28 cellular contexts compared by ENCODE assay signal in the genomic region with DNA sequence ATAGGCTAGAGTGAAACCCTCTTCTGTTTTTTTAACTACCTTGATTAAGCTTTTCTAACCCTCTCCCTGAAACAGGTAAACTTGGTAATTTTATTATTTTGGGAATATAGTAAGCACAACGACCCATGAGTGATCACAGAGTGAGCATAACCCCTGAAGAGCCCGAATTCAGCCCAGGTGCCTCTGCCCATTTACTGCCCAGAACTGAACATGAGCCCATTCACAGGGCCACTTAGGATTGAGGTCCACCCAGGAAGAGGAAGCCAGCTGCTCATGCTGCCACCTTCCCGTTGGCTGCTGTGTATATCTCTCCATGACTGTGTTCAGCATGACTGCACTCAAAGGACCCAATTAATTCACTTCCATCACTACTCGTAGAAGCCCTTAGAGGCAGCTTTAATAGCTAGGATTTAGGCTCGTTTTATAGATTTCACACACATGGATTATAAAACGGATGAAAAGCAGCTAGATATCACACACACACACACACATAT. TPM values are rescaled to one million over a fixed set of nuclear protein-coding genes. Genes with fewer than 3 reads are reported as not detected.
"Had no signal": no experiment of that assay in that cellular context is flagged by ENCODE, and none has a peak within 500 bp of the region (broad histone marks: within the 10 kb centered on the region; RNA-seq: fewer than 3 reads in every experiment).

No MANE protein-coding gene starts in this region.

- H3K27ac ChIP-seq: breast epithelium, heart left ventricle, pancreas, prostate gland, thyroid gland, upper lobe of left lung, vagina had no signal

- H3K27me3 ChIP-seq: thyroid gland, upper lobe of left lung, vagina had no signal

- H3K4me1 ChIP-seq: breast epithelium, pancreas, prostate gland, thyroid gland, upper lobe of left lung, vagina had no signal

- DNase-seq: activated B cell treated with CpG ODN at 0.5 μM for 24 hours; activated CD4-positive, alpha-beta T cell treated with anti-CD3 and anti-CD28 coated beads, Interleukin-2, amount 50 U/mL, for 1 hour; activated CD8-positive, alpha-beta T cell treated with anti-CD3 and anti-CD28 coated beads for 36 hours; activated gamma-delta T cell treated with Interleukin-2 at 50 U/mL for 16 hours; activated naive CD8-positive, alpha-beta T cell treated with anti-CD3 and anti-CD28 coated beads, Interleukin-2, amount 50 U/mL, for 24 hours; activated T-cell treated with anti-CD3 and anti-CD28 coated beads, Interleukin-2, amount 50 U/mL, for 4 hours; amygdala; central memory CD4-positive, alpha-beta T cell; endodermal cell; foreskin fibroblast; heart left ventricle; hypothalamus; midbrain; naive thymus-derived CD4-positive, alpha-beta T cell; pancreas; stimulated activated CD4-positive, alpha-beta T cell treated with anti-CD3 and anti-CD28 coated beads, Interleukin-1b, Interleukin-23, amount 100 ng/mL, for 48 hours; stimulated activated CD4-positive, alpha-beta T cell treated with anti-CD3 and anti-CD28 coated beads, Interleukin-4, amount 100 ng/mL, for 4 hours; stimulated activated CD8-positive, alpha-beta memory T cell treated with anti-CD3 and anti-CD28 coated beads, Interleukin-4, amount 100 ng/mL, for 48 hours; stimulated activated naive CD8-positive, alpha-beta T cell treated with anti-CD3 and anti-CD28 coated beads, Interleukin-15, amount 100 ng/mL, for 72 hours; thyroid gland; upper lobe of left lung had no signal

- H3K36me3 ChIP-seq: breast epithelium, heart left ventricle, pancreas, prostate gland, thyroid gland, upper lobe of left lung, vagina had no signal

- ATAC-seq: activated CD8-positive, alpha-beta T cell treated with anti-CD3 and anti-CD28 coated beads for 36 hours; activated naive CD8-positive, alpha-beta T cell treated with anti-CD3 and anti-CD28 coated beads, Interleukin-2, amount 50 U/mL, for 24 hours; activated T-cell treated with anti-CD3 and anti-CD28 coated beads, Interleukin-2, amount 50 U/mL, for 4 hours; activated T-helper 17 cell treated with anti-CD3 and anti-CD28 coated beads, Interleukin-2, amount 50 U/mL, for 72 hours; esophagus mucosa; heart left ventricle; naive thymus-derived CD4-positive, alpha-beta T cell; pancreas; stimulated activated memory B cell treated with anti-CD40 and anti-IgM and Interleukin-4, amounts not matched to agents 10 μg/mL and 1 μg/mL and 100 μg/mL, for 72 hours; stimulated activated naive CD8-positive, alpha-beta T cell treated with anti-CD3 and anti-CD28 coated beads, Interleukin-15, amount 100 ng/mL, for 72 hours had no signal

- H3K4me3 ChIP-seq: breast epithelium, heart left ventricle, pancreas, prostate gland, smooth muscle cell, thyroid gland, upper lobe of left lung, vagina had no signal

- H3K9me3 ChIP-seq: breast epithelium, heart left ventricle, pancreas, prostate gland, thyroid gland, upper lobe of left lung, vagina had no signal

RNA-seq across cellular contexts. Expression of gene PDE10A, which starts 8.2 kb away (rescaled TPM):
- total RNA-seq: activated B cell treated with CpG ODN at 0.5 μM for 24 hours; activated CD8-positive, alpha-beta T cell treated with anti-CD3 and anti-CD28 coated beads for 36 hours; activated T-helper 17 cell treated with anti-CD3 and anti-CD28 coated beads, Interleukin-2, amount 50 U/mL, for 72 hours; naive thymus-derived CD4-positive, alpha-beta T cell had no signal
- polyA plus RNA-seq: naive thymus-derived CD4-positive, alpha-beta T cell had no signal
